ENCODE assay signal across 8 cellular contexts in the genomic region with DNA sequence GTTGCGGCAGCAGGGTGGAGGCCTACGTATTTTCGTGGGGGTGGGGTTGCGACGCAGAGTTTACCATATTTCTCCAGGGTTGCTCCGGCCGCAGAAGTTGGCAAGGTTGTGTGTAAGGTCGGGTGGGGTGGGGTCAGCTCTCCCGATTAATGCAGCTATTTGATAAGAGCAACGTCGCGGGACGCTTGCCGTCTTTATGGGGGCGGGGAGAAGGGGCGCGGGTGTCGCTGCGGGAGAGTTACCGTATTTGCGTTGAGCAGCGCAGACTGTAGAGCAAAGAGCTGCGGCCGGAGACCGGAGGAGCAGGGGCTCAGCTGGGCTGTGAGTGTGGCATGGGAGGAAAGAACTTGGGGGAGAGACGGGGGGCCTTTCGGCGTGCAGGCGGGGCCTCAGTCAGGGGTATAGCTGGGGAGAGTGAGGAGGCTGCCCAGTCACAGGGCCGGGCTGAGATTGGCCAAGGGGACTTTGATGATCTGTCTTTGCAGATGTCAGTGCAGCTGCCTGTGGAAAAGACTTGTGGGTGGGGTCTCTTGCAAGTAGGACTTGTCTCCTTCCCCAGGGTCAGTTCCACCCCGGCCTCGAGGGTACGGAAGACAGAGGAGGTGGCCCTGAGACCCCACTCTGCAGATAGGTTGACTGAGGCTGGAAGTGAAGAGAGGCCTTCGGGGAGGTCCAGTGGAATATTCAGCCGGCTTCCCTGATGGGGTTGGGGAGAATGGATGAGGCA. TPM values are rescaled to one million over a fixed set of nuclear protein-coding genes. Genes with fewer than 3 reads are reported as not detected.
DNase-seq lines count a peak whose midpoint lies in the region; ATAC-seq lines count a peak whose summit lies in the region.

No MANE protein-coding gene starts in this region.

- no peak for ATAC-seq in GM21526 (IDR thresholded peaks at IDR 0.05; ENCODE audit: low FRiP score, unreplicated experiment)

- DNase-seq in NCI-H2227 (lab: John Stamatoyannopoulos, UW; ENCODE audit: unreplicated experiment), result peak; percentile 72
- DNase-seq in NCI-H2227 treated with DMSO at 0.1 percent for 48 hours (lab: John Stamatoyannopoulos, UW), result no peak
- peak; percentile 60 for DNase-seq in SK-N-DZ (ENCODE audit: low spot score)
- peak; percentile 42 for DNase-seq in cerebellar cortex (ENCODE audit: low spot score)
- DNase-seq in left kidney (ENCODE audit: low read depth, low spot score), result peak; percentile 77
- peak; percentile 23 to 24 for DNase-seq in stimulated activated CD4-positive, alpha-beta T cell treated with anti-CD3 and anti-CD28 coated beads, Interleukin-4, amount 100 ng/mL, for 48 hours (ENCODE audit: low read depth in 2 of 2)
- no peak for DNase-seq in cortex of kidney (lab: John Stamatoyannopoulos, UW)

RNA-seq across cellular contexts. Expression of a gene that starts 26.6 kb away (rescaled TPM):
- polyA plus RNA-seq in SK-N-DZ (2014; cell fraction: cytosol; rRNA removed), result 16.4 and 25.1 TPM in 2 replicates
- polyA plus RNA-seq in SK-N-DZ (2014; cell fraction: nucleus; rRNA removed), result 18.4 and 21.0 TPM in 2 replicates

RNA-seq across cellular contexts. Expression of a gene that starts 37.1 kb away (rescaled TPM):
- polyA plus RNA-seq in SK-N-DZ (2014; cell fraction: cytosol; rRNA removed), result 153 and 165 TPM in 2 replicates
- 147 and 176 TPM in 2 replicates for polyA plus RNA-seq in SK-N-DZ (2014; cell fraction: nucleus; rRNA removed)

RNA-seq across cellular contexts. Expression of a gene that starts 44.7 kb away (rescaled TPM):
- 0.03 TPM in 1 of 2 replicates, not detected in the other for polyA plus RNA-seq in SK-N-DZ (2014; cell fraction: cytosol; rRNA removed)
- not detected in 2 replicates for polyA plus RNA-seq in SK-N-DZ (2014; cell fraction: nucleus; rRNA removed)

Comparison
In these comparisons a context has a peak if more than half of its experiments do, and no peak if none do; other contexts are left out.
1. DNase-seq: peak in NCI-H2227 (single experiment), SK-N-DZ (single experiment), cerebellar cortex (single experiment), left kidney (single experiment) and stimulated activated CD4-positive, alpha-beta T cell treated with anti-CD3 and anti-CD28 coated beads, Interleukin-4, amount 100 ng/mL, for 48 hours (2 of 2); none in NCI-H2227 treated with DMSO at 0.1 percent for 48 hours (single experiment) and cortex of kidney (single experiment).